8 cellular contexts compared by ENCODE assay signal in genomic region chr17:33725675-33726271, GRCh38.
DNase-seq lines count a peak whose midpoint lies in the region; ATAC-seq and TF ChIP-seq lines count a peak whose summit lies in the region.

No MANE protein-coding gene starts in this region.

- ATAC-seq in GM19395 (IDR thresholded peaks at IDR 0.05; ENCODE audit: unreplicated experiment) (no peak), GM21423 (IDR thresholded peaks at IDR 0.05; ENCODE audit: unreplicated experiment) (no peak)

- TF ChIP-seq CTCF in KMS-11 (conservative IDR thresholded peaks at IDR 0.05; ENCODE audit: low read depth, low read length) (peak; percentile 88), testis (IDR thresholded peaks at IDR 0.05) (peak in 2 of 3 experiments; percentile 38 to 47)

- no peak overlapping the region for H3K27ac ChIP-seq in KMS-11
- H3K27ac ChIP-seq in testis, result no peak overlapping the region

- no peaks in the 10 kb centered on the region for H4K20me1 ChIP-seq in KMS-11 (ENCODE audit: insufficient read depth)

- H3K4me3 ChIP-seq in KMS-11 (IDR thresholded peaks at IDR 0.05; ENCODE audit: insufficient read depth, low read depth, low read length) (no peak overlapping the region), testis (no peak overlapping the region)

- peaks cover 3% of the 10 kb centered on the region for H3K4me1 ChIP-seq in KMS-11 (ENCODE audit: low read depth, poor library complexity, severe bottlenecking)
- H3K4me1 ChIP-seq in testis, result no peaks in the 10 kb centered on the region

- WGBS in testis, 2 donors, result 26 to 29% methylated on average over 9 to 11 of the region's 11 CpGs

- no peaks in the 10 kb centered on the region for H3K9me3 ChIP-seq in testis

- no peaks in the 10 kb centered on the region for H3K36me3 ChIP-seq in KMS-11 (ENCODE audit: insufficient read depth)
- no peaks in the 10 kb centered on the region for H3K36me3 ChIP-seq in testis (ENCODE audit: low read depth, missing control alignments)

- no peak overlapping the region for H3K9ac ChIP-seq in KMS-11

- peak overlapping the region; percentile 13; the same call in 1 of the 2 replicates for H2AFZ ChIP-seq in KMS-11 (ENCODE audit: low read depth)

- DNase-seq in NCI-H510A treated with DMSO at 0.1 percent for 48 hours (lab: John Stamatoyannopoulos, UW), result peak; percentile 0
- DNase-seq in NCI-H510A (lab: John Stamatoyannopoulos, UW), result no peak
- peak; percentile 29 to 30 for DNase-seq in activated CD4-positive, alpha-beta T cell treated with anti-CD3 and anti-CD28 coated beads, Interleukin-2, amount 50 U/mL, for 48 hours
- peak; percentile 51 for DNase-seq in iPS DF 4.7 (ENCODE audit: extremely low read depth, low spot score)
- peak; percentile 54 for DNase-seq in testis

- H3K4me2 ChIP-seq in KMS-11, result no peak overlapping the region

- intact Hi-C loops in testis (cut with DNase I; ENCODE audit: low total_unique reads), result no loop called here

- no peak for TF ChIP-seq POLR2A in testis (IDR thresholded peaks at IDR 0.05)

- H3K79me2 ChIP-seq in KMS-11 (ENCODE audit: insufficient read depth, low read depth), result no peaks in the 10 kb centered on the region

- H3K27me3 ChIP-seq in KMS-11 (ENCODE audit: insufficient read depth, low read depth), result no peaks in the 10 kb centered on the region
- no peaks in the 10 kb centered on the region for H3K27me3 ChIP-seq in testis
